ENCODE assay signal across 9 cellular contexts in genomic region chr19:15161028-15161984, GRCh38. TPM values are rescaled to one million over a fixed set of nuclear protein-coding genes. Genes with fewer than 3 reads are reported as not detected.
DNase-seq lines count a peak whose midpoint lies in the region; ATAC-seq and TF ChIP-seq lines count a peak whose summit lies in the region.
"Had no signal": no experiment of that assay in that cellular context is flagged by ENCODE, and none has a peak within 500 bp of the region (broad histone marks: within the 10 kb centered on the region; RNA-seq: fewer than 3 reads in every experiment).

No MANE protein-coding gene starts in this region.

- no peak overlapping the region for H3K27ac Mint-ChIP-seq in CD8-positive, alpha-beta memory T cell
- H3K27ac Mint-ChIP-seq: T-helper 1 cell treated with Interleukin-12 subunit alpha and Interleukin-12 subunit beta and Interleukin-4 antibody, amounts not matched to agents 30 μg/mL and 1 μg/mL, for 36 hours had no signal

- no peak overlapping the region for H3K27ac ChIP-seq in cardiac muscle cell
- no peak overlapping the region for H3K27ac ChIP-seq in testis
- no peak overlapping the region for H3K27ac ChIP-seq in CD8-positive, alpha-beta memory T cell (ENCODE audit: low read depth, low read length)

- no peak overlapping the region for H3K4me3 Mint-ChIP-seq in CD8-positive, alpha-beta memory T cell
- H3K4me3 Mint-ChIP-seq: T-helper 1 cell treated with Interleukin-12 subunit alpha and Interleukin-12 subunit beta and Interleukin-4 antibody, amounts not matched to agents 30 μg/mL and 1 μg/mL, for 36 hours had no signal

- no peaks in the 10 kb centered on the region for H3K4me1 Mint-ChIP-seq in CD8-positive, alpha-beta memory T cell

- no peak for TF ChIP-seq POLR2A in testis (IDR thresholded peaks at IDR 0.05)

- no peaks in the 10 kb centered on the region for H3K9me3 ChIP-seq in cardiac muscle cell (ENCODE audit: low read depth)
- no peaks in the 10 kb centered on the region for H3K9me3 ChIP-seq in testis
- H3K9me3 ChIP-seq in CD8-positive, alpha-beta memory T cell (ENCODE audit: low read length): peaks cover 6% of the 10 kb centered on the region

- no peaks in the 10 kb centered on the region for H3K36me3 Mint-ChIP-seq in CD8-positive, alpha-beta memory T cell

- ATAC-seq in Right ventricle myocardium inferior: no peak

- peaks cover 4 to 14% of the 10 kb centered on the region in 2 donors for H3K27me3 Mint-ChIP-seq in CD8-positive, alpha-beta memory T cell

- H3K36me3 ChIP-seq in cardiac muscle cell (peaks cover 24% of the 10 kb centered on the region), testis (ENCODE audit: low read depth, missing control alignments) (no peaks in the 10 kb centered on the region)
- H3K36me3 ChIP-seq in CD8-positive, alpha-beta memory T cell (ENCODE audit: insufficient read depth, low read length): no peaks in the 10 kb centered on the region

- H3K27me3 ChIP-seq in cardiac muscle cell: no peaks in the 10 kb centered on the region
- no peaks in the 10 kb centered on the region for H3K27me3 ChIP-seq in testis
- no peaks in the 10 kb centered on the region for H3K27me3 ChIP-seq in CD8-positive, alpha-beta memory T cell (ENCODE audit: insufficient read depth, low read length, poor library complexity, severe bottlenecking)

- TF ChIP-seq CTCF in cardiac muscle cell (IDR thresholded peaks at IDR 0.05; ENCODE audit: low read depth, low read length) (peak; percentile 36), choroid plexus epithelial cell (conservative IDR thresholded peaks at IDR 0.05; ENCODE audit: low read depth, low read length) (peak; percentile 59), testis (IDR thresholded peaks at IDR 0.05) (no peak)

- peaks cover 0 to 19% (median 13%) of the 10 kb centered on the region in 5 donors for H3K9me3 Mint-ChIP-seq in CD8-positive, alpha-beta memory T cell
- H3K9me3 Mint-ChIP-seq: T-helper 1 cell treated with Interleukin-12 subunit alpha and Interleukin-12 subunit beta and Interleukin-4 antibody, amounts not matched to agents 30 μg/mL and 1 μg/mL, for 36 hours had no signal

- H3K4me1 ChIP-seq in cardiac muscle cell (ENCODE audit: low read depth): no peaks in the 10 kb centered on the region
- H3K4me1 ChIP-seq in testis: no peaks in the 10 kb centered on the region
- no peaks in the 10 kb centered on the region for H3K4me1 ChIP-seq in CD8-positive, alpha-beta memory T cell (ENCODE audit: insufficient read depth, low read length)

- 48 to 85% methylated on average over 14 to 33 of the region's 42 CpGs for WGBS in testis, 2 donors

- POLR2A ChIA-PET in CD8-positive, alpha-beta memory T cell (lab: Charles Lee): no interaction called here

- intact Hi-C loops in Right ventricle myocardium inferior (cut with DNase I): loop anchor here (5.0 kb wide), 1 partner anchor 396 kb away; no protein-coding TSS in a partner anchor
- intact Hi-C loops in testis (cut with DNase I; ENCODE audit: low total_unique reads): no loop called here

- CTCF ChIA-PET in CD8-positive, alpha-beta memory T cell (lab: Charles Lee): no interaction called here

- H3K4me3 ChIP-seq in cardiac muscle cell (no peak overlapping the region), choroid plexus epithelial cell (ENCODE audit: low read depth, low read length) (no peak overlapping the region), testis (peak overlapping the region in 1 of 2 donors; percentile 48)
- no peak overlapping the region for H3K4me3 ChIP-seq in CD8-positive, alpha-beta memory T cell (ENCODE audit: low read length)

- DNase-seq in cardiac muscle cell (ENCODE audit: low read depth in 1 of 2, low spot score in 1 of 2) (no peak), Right ventricle myocardium inferior (ENCODE audit: missing footprints) (no peak), NCI-H146 (lab: John Stamatoyannopoulos, UW) (peak; percentile 69), choroid plexus epithelial cell (ENCODE audit: low read depth) (peak; percentile 47), testis (peak; percentile 35), HPDE6-E6E7 (ENCODE audit: extremely low spot score) (no peak)
- DNase-seq in activated T-cell treated with anti-CD3 and anti-CD28 coated beads, Interleukin-2, amount 50 U/mL, for 48 hours: no peak
- DNase-seq in CD8-positive, alpha-beta memory T cell: no peak

RNA-seq across cellular contexts. Expression of gene NOTCH3, which starts 39.5 kb away (rescaled TPM):
- total RNA-seq in cardiac muscle cell: 27.2 and 40.4 TPM in 2 replicates
- 19.9 and 28.5 TPM in 2 replicates for polyA plus RNA-seq in cardiac muscle cell
- 28.5 TPM for total RNA-seq in Right ventricle myocardium inferior
- 10 to 100 TPM; 11.4 to 16.8 TPM for total RNA-seq in testis
- 16.1 TPM for polyA plus RNA-seq in testis (ENCODE audit: insufficient read depth, low read depth, low replicate concordance)
- total RNA-seq in CD8-positive, alpha-beta memory T cell: under 1 TPM in 1 of 2 experiments, not detected in 1; 0.04 TPM
- polyA plus RNA-seq in CD8-positive, alpha-beta memory T cell: not detected

RNA-seq across cellular contexts. Expression of gene SYDE1, which starts 54.1 kb away (rescaled TPM):
- 26.1 and 48.3 TPM in 2 replicates for total RNA-seq in cardiac muscle cell
- 13.2 and 14.5 TPM in 2 replicates for polyA plus RNA-seq in cardiac muscle cell
- total RNA-seq in Right ventricle myocardium inferior: 15.7 TPM
- 10 to 100 TPM in 1 of 2 donors, 1 to 10 TPM in 1; 6.7 to 12.3 TPM for total RNA-seq in testis
- 9.3 TPM for polyA plus RNA-seq in testis (ENCODE audit: insufficient read depth, low read depth, low replicate concordance)
- under 1 TPM; 0.22 to 0.44 TPM for total RNA-seq in CD8-positive, alpha-beta memory T cell
- 0.06 TPM for polyA plus RNA-seq in CD8-positive, alpha-beta memory T cell

Comparison
In these comparisons a context has a peak if more than half of its experiments do, and no peak if none do; other contexts are left out.
1. DNase-seq: peak in NCI-H146 (single experiment), choroid plexus epithelial cell (single experiment) and testis (single experiment); none in cardiac muscle cell (0 of 2), Right ventricle myocardium inferior (single experiment), activated T-cell treated with anti-CD3 and anti-CD28 coated beads, Interleukin-2, amount 50 U/mL, for 48 hours (0 of 2), CD8-positive, alpha-beta memory T cell (0 of 5) and HPDE6-E6E7 (single experiment).
2. CTCF ChIP-seq: peak in cardiac muscle cell (single experiment) and choroid plexus epithelial cell (single experiment); none in testis (0 of 3).
3. RNA of gene NOTCH3, which starts 39.5 kb away (total RNA-seq): 27.2 to 40.4 TPM in cardiac muscle cell, 28.5 TPM in Right ventricle myocardium inferior (single experiment) and 11.4 to 16.8 TPM in testis; 0.04 TPM in CD8-positive, alpha-beta memory T cell; every median in the first group is over 10 times any median in the second.
4. RNA of gene SYDE1, which starts 54.1 kb away (total RNA-seq): 26.1 to 48.3 TPM in cardiac muscle cell, 15.7 TPM in Right ventricle myocardium inferior (single experiment) and 6.7 to 12.3 TPM in testis; 0.22 to 0.44 TPM in CD8-positive, alpha-beta memory T cell; every median in the first group is over 4 times any median in the second.